1 cellular context compared by ENCODE assay signal in genomic region chr2:88622307-88622706, GRCh38.
A peak's percentile ranks its signal among the peaks of the same experiment; 100 is the strongest.
TF ChIP-seq lines count a peak whose summit lies in the region.

No MANE protein-coding gene starts in this region.

TF ChIP-seq in SK-N-SH, 30 proteins besides CTCF, POLR2A, EP300 and RAD21:
- TF ChIP-seq MEF2A (IDR thresholded peaks at IDR 0.05; ENCODE audit: borderline replicate concordance, low read depth) = no peak
- peak; percentile 54; the same call in 1 of the 2 replicates for TF ChIP-seq FOXJ3 (CRISPR knock-in tag; IDR thresholded peaks at IDR 0.05)
- TF ChIP-seq GATA2 (CRISPR knock-in tag; IDR thresholded peaks at IDR 0.05) = peak; percentile 85
- peak; percentile 65 for TF ChIP-seq CHD2 (IDR thresholded peaks at IDR 0.05; ENCODE audit: low read length, partially characterized antibody)
- TF ChIP-seq RCOR1 (IDR thresholded peaks at IDR 0.05; ENCODE audit: low read length) = peak; percentile 81
- TF ChIP-seq RFX5 (IDR thresholded peaks at IDR 0.05; ENCODE audit: low read length) = peak; percentile 53; the same call in 1 of the 2 replicates
